Comparison of ENCODE assay signal across 1 cellular context in genomic region chr18:34867520-34867919, GRCh38.
TF ChIP-seq lines count a peak whose summit lies in the region.

No MANE protein-coding gene starts in this region.

TF ChIP-seq in IMR-90, 13 proteins besides CTCF, POLR2A, EP300 and RAD21 (continued from another document):
- no peak for TF ChIP-seq ELK1 (IDR thresholded peaks at IDR 0.05; ENCODE audit: borderline replicate concordance, low read depth, low read length)
- TF ChIP-seq CEBPB (IDR thresholded peaks at IDR 0.05; ENCODE audit: low read depth, low read length) = no peak
